ENCODE assay signal across 8 cellular contexts in genomic region chr17:76968707-76969597, GRCh38.
A peak's percentile ranks its signal among the peaks of the same experiment; 100 is the strongest.
DNase-seq lines count a peak whose midpoint lies in the region; ATAC-seq lines count a peak whose summit lies in the region.

No MANE protein-coding gene starts in this region.

- DNase-seq in KBM-7 (peak; percentile 35), RPMI8226 (peak; percentile 94), left kidney (ENCODE audit: low read depth, low spot score) (peak; percentile 96), SIG-M5 (lab: John Stamatoyannopoulos, UW) (no peak), hippocampal formation (lab: John Stamatoyannopoulos, UW) (no peak)
- peak; percentile 67 for DNase-seq in activated naive CD8-positive, alpha-beta T cell treated with anti-CD3 and anti-CD28 coated beads for 36 hours
- peak; percentile 7 to 21 for DNase-seq in stimulated activated CD8-positive, alpha-beta memory T cell treated with anti-CD3 and anti-CD28 coated beads, Interleukin-2, amount 100 ng/mL, for 1 hour (ENCODE audit: low read depth in 2 of 2)

- in situ Hi-C loops in KBM-7 (cut with MboI; ENCODE audit: low pct_unique_long_range_greater_than_20kb, low sequenced_read_pairs): no loop called here

- H3K9me3 Mint-ChIP-seq in activated naive CD8-positive, alpha-beta T cell treated with anti-CD3 and anti-CD28 coated beads for 36 hours: no peaks in the 10 kb centered on the region

- peak overlapping the region; percentile 71 for H3K4me3 Mint-ChIP-seq in activated naive CD8-positive, alpha-beta T cell treated with anti-CD3 and anti-CD28 coated beads for 36 hours

- ATAC-seq in HG03135 (IDR thresholded peaks at IDR 0.05; ENCODE audit: unreplicated experiment): no peak

- H3K27me3 Mint-ChIP-seq in activated naive CD8-positive, alpha-beta T cell treated with anti-CD3 and anti-CD28 coated beads for 36 hours: no peaks in the 10 kb centered on the region

- H3K4me1 Mint-ChIP-seq in activated naive CD8-positive, alpha-beta T cell treated with anti-CD3 and anti-CD28 coated beads for 36 hours: peaks cover 10% of the 10 kb centered on the region

- H3K27ac Mint-ChIP-seq in activated naive CD8-positive, alpha-beta T cell treated with anti-CD3 and anti-CD28 coated beads for 36 hours: no peak overlapping the region

- no peaks in the 10 kb centered on the region for H3K36me3 Mint-ChIP-seq in activated naive CD8-positive, alpha-beta T cell treated with anti-CD3 and anti-CD28 coated beads for 36 hours

Comparison
In these comparisons a context has a peak if more than half of its experiments do, and no peak if none do; other contexts are left out.
1. DNase-seq: peak in KBM-7 (single experiment), RPMI8226 (single experiment), activated naive CD8-positive, alpha-beta T cell treated with anti-CD3 and anti-CD28 coated beads for 36 hours (single experiment), left kidney (single experiment) and stimulated activated CD8-positive, alpha-beta memory T cell treated with anti-CD3 and anti-CD28 coated beads, Interleukin-2, amount 100 ng/mL, for 1 hour (2 of 2); none in SIG-M5 (single experiment) and hippocampal formation (0 of 2).